Comparison of ENCODE assay signal across 28 cellular contexts in genomic region chr2:109117780-109118179, GRCh38.
"Had no signal": no experiment of that assay in that cellular context is flagged by ENCODE, and none has a peak within 500 bp of the region (broad histone marks: within the 10 kb centered on the region; RNA-seq: fewer than 3 reads in every experiment).

No MANE protein-coding gene starts in this region.

- H3K9me3 Mint-ChIP-seq: activated T-cell treated with anti-CD3 and anti-CD28 coated beads, Interleukin-2, amount 50 U/mL, for 72 hours; activated T-helper 2 cell treated with anti-CD3 and anti-CD28 coated beads, Interferon-gamma antibody, Interleukin-2, Interleukin-4, amounts not matched to agents 10 μg/mL and 5 μg/mL and 100 μg/mL, durations not matched to agents 14 hours and 24 hours and 36 hours had no signal

- H3K27ac ChIP-seq: breast epithelium, WERI-Rb-1 had no signal

- H3K4me3 Mint-ChIP-seq: activated CD4-positive, alpha-beta T cell treated with anti-CD3 and anti-CD28 coated beads for 36 hours; activated CD8-positive, alpha-beta T cell treated with anti-CD3 and anti-CD28 coated beads, Interleukin-2, amount 10 ng/mL, durations not matched to agents 7 days and 5 days; activated naive CD4-positive, alpha-beta T cell treated with anti-CD3 and anti-CD28 coated beads, Interleukin-2, amount 10 ng/mL, durations not matched to agents 7 days and 5 days; activated T-cell treated with anti-CD3 and anti-CD28 coated beads, Interleukin-2, amount 50 U/mL, for 72 hours had no signal

- H3K27ac Mint-ChIP-seq: activated CD4-positive, alpha-beta T cell treated with anti-CD3 and anti-CD28 coated beads for 36 hours; activated CD8-positive, alpha-beta T cell treated with anti-CD3 and anti-CD28 coated beads, Interleukin-2, amount 10 ng/mL, durations not matched to agents 7 days and 5 days; activated naive CD4-positive, alpha-beta T cell treated with anti-CD3 and anti-CD28 coated beads, Interleukin-2, amount 10 ng/mL, durations not matched to agents 7 days and 5 days; activated T-cell treated with anti-CD3 and anti-CD28 coated beads, Interleukin-2, amount 50 U/mL, for 72 hours; activated T-helper 2 cell treated with anti-CD3 and anti-CD28 coated beads, Interferon-gamma antibody, Interleukin-2, Interleukin-4, amounts not matched to agents 10 μg/mL and 5 μg/mL and 100 μg/mL, durations not matched to agents 14 hours and 24 hours and 36 hours had no signal

- DNase-seq: activated CD4-positive, alpha-beta T cell treated with anti-CD3 and anti-CD28 coated beads for 36 hours; activated CD8-positive, alpha-beta T cell treated with anti-CD3 and anti-CD28 coated beads, Interleukin-2, amount 10 ng/mL, durations not matched to agents 7 days and 5 days; activated gamma-delta T cell treated with Interleukin-2 at 50 U/mL for 16 hours; activated naive CD4-positive, alpha-beta T cell treated with anti-CD3 and anti-CD28 coated beads, Interleukin-2, amount 10 ng/mL, durations not matched to agents 7 days and 5 days; activated T-cell treated with anti-CD3 and anti-CD28 coated beads, Interleukin-2, amount 50 U/mL, for 72 hours; aorta; central memory CD4-positive, alpha-beta T cell; Kasumi-1; KBM-7; MV-4-11; NCI-H1092 treated with DMSO at 0.1 percent for 48 hours; NCI-H1417 treated with DMSO at 0.1 percent for 48 hours; NCI-H1694; NCI-H2029; NCI-H2107; NCI-H2171 treated with DMSO at 0.1 percent for 48 hours; NCI-H226; NCI-H526; NK-92 treated with Interleukin-12 subunit alpha and Interleukin-12 subunit beta, amount 100 ng/mL, for 24 hours; OCI-M1; RPMI8226; SK-N-SH; T-helper 1 cell; WERI-Rb-1 had no signal

- H3K4me3 ChIP-seq: breast epithelium had no signal

- H3K4me1 ChIP-seq: breast epithelium had no signal

- H3K9me3 ChIP-seq: breast epithelium, SK-N-SH had no signal

- H3K36me3 ChIP-seq: breast epithelium, WERI-Rb-1 had no signal

- ATAC-seq: activated CD4-positive, alpha-beta T cell treated with anti-CD3 and anti-CD28 coated beads for 36 hours; activated CD8-positive, alpha-beta T cell treated with anti-CD3 and anti-CD28 coated beads, Interleukin-2, amount 10 ng/mL, durations not matched to agents 7 days and 5 days; activated T-cell treated with anti-CD3 and anti-CD28 coated beads, Interleukin-2, amount 50 U/mL, for 72 hours; Panc1; Right ventricle myocardium inferior had no signal
